Comparison of ENCODE assay signal across 23 cellular contexts in the genomic region with DNA sequence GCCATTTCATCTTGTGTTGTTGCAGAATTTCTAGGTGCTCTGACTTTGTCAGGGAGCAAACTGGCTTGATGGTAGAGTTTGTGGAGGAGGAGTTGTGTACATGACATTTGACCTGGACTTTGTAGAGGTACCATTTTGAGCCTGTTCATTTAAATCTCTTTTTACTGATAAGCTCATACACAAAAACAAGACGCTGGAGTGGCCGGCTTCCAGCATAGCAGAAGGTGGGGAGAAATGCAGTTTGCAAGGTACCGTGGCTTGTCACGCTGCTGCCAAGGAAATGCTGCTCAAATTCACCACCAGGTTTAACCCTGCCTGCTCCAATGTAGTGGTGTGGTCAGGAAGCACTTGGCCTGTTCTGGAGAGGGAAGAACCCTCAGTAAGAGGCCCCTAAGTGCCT. TPM values are rescaled to one million over a fixed set of nuclear protein-coding genes. Genes with fewer than 3 reads are reported as not detected.
A peak's percentile ranks its signal among the peaks of the same experiment; 100 is the strongest.
DNase-seq lines count a peak whose midpoint lies in the region; ATAC-seq, FAIRE-seq and TF ChIP-seq lines count a peak whose summit lies in the region.
"Had no signal": no experiment of that assay in that cellular context is flagged by ENCODE, and none has a peak within 500 bp of the region (broad histone marks: within the 10 kb centered on the region; RNA-seq: fewer than 3 reads in every experiment).

No MANE protein-coding gene starts in this region.

- H3K4me2 ChIP-seq in K562 (ENCODE audit: insufficient read depth, low read length) (no peak overlapping the region), GM23248 (ENCODE audit: unreplicated experiment) (no peak overlapping the region)

- H3K9ac ChIP-seq in K562 (ENCODE audit: insufficient read depth in 1 of 2, low read depth in 2 of 2, low read length in 2 of 2) (peak overlapping the region in 1 of 2 experiments; percentile 38; a peak in 1 of 4 replicates), GM23248 (no peak overlapping the region)

- no peaks in the 10 kb centered on the region for H3K9me3 ChIP-seq in CD4-positive, alpha-beta T cell (ENCODE audit: control insufficient read depth, low read length)
- H3K9me3 ChIP-seq in K562 (replicated peaks; ENCODE audit: control insufficient read depth, insufficient read depth, low read depth, low read length) (no peaks in the 10 kb centered on the region), right lobe of liver (no peaks in the 10 kb centered on the region), heart right ventricle (no peaks in the 10 kb centered on the region), GM23248 (ENCODE audit: low read depth) (no peaks in the 10 kb centered on the region), aorta (ENCODE audit: control insufficient read depth, low read length) (no peaks in the 10 kb centered on the region)
- H3K9me3 ChIP-seq: MG63, thoracic aorta had no signal

- no peaks in the 10 kb centered on the region for H3K9me1 ChIP-seq in K562 (ENCODE audit: control insufficient read depth, insufficient read depth, low read length)

- intact Hi-C loops in CD4-positive, alpha-beta T cell (cut with DNase I, micrococcal nuclease), result loop anchor here in 1 of 2 experiments (2.0 to 5.0 kb wide), 2 partner anchors 19 to 57 kb away; a partner anchor contains a TSS
- intact Hi-C loops in K562 (cut with micrococcal nuclease), result no loop called here
- intact Hi-C loops in right lobe of liver (cut with DNase I), result no loop called here
- intact Hi-C loops in heart right ventricle (cut with DNase I), result no loop called here
- intact Hi-C loops in aorta (cut with DNase I), result no loop called here

- TF ChIP-seq RAD21 in K562 (CRISPR knock-in tag; conservative IDR thresholded peaks at IDR 0.05 in 1 of 2, IDR thresholded peaks at IDR 0.05 in 1 of 2), result no peak

- no peaks in the 10 kb centered on the region for H3K27me3 ChIP-seq in CD4-positive, alpha-beta T cell (ENCODE audit: control insufficient read depth, insufficient read depth, low read length)
- H3K27me3 ChIP-seq in H7 (ENCODE audit: control insufficient read depth, insufficient read depth, low read length), result no peaks in the 10 kb centered on the region
- no peaks in the 10 kb centered on the region for H3K27me3 ChIP-seq in K562 (ENCODE audit: control insufficient read depth in 2 of 2, insufficient read depth in 2 of 2, low read length in 2 of 2)
- no peaks in the 10 kb centered on the region for H3K27me3 ChIP-seq in right lobe of liver
- peaks cover 0 to 3% (median 0%) of the 10 kb centered on the region in 7 donors for H3K27me3 ChIP-seq in heart right ventricle
- no peaks in the 10 kb centered on the region; the same call in 1 of the 2 replicates for H3K27me3 ChIP-seq in GM23248 (replicated peaks; ENCODE audit: insufficient read depth)
- peaks cover 0 to 1% of the 10 kb centered on the region in 2 donors for H3K27me3 ChIP-seq in aorta (ENCODE audit: control insufficient read depth in 1 of 2, insufficient read depth in 2 of 2, low read length in 1 of 2)
- H3K27me3 ChIP-seq: cardiac muscle cell, MG63 had no signal

- ATAC-seq in CD4-positive, alpha-beta T cell (ENCODE audit: poor library complexity), result no peak
- no peak for ATAC-seq in K562
- peak; percentile 33 to 54 (median 52) for ATAC-seq in right lobe of liver
- no peak for ATAC-seq in GM19452 (IDR thresholded peaks at IDR 0.05; ENCODE audit: unreplicated experiment)
- ATAC-seq in heart right ventricle, result no peak
- no peak for ATAC-seq in aorta (ENCODE audit: low FRiP score)

- no peak for TF ChIP-seq CTCF in CD4-positive, alpha-beta T cell (IDR thresholded peaks at IDR 0.05)
- TF ChIP-seq CTCF in K562 (IDR thresholded peaks at IDR 0.05 in 2 of 3, conservative IDR thresholded peaks at IDR 0.05 in 1 of 3; ENCODE audit: insufficient read depth in 2 of 3, low read depth in 1 of 3, low read length in 3 of 3), result no peak
- no peak for TF ChIP-seq CTCF in right lobe of liver (IDR thresholded peaks at IDR 0.05)
- TF ChIP-seq CTCF in heart right ventricle (IDR thresholded peaks at IDR 0.05), result no peak

- H3K79me2 ChIP-seq in K562 (ENCODE audit: control insufficient read depth, insufficient read depth, low read length) (no peaks in the 10 kb centered on the region), GM23248 (ENCODE audit: insufficient read depth) (no peaks in the 10 kb centered on the region)

- H3K9me3 Mint-ChIP-seq in CD4-positive, alpha-beta T cell, result no peaks in the 10 kb centered on the region
- H3K9me3 Mint-ChIP-seq: activated B cell treated with CpG ODN at 0.5 μM for 24 hours; activated CD4-positive, alpha-beta memory T cell treated with anti-CD3 and anti-CD28 coated beads, Interleukin-2, amount 10 ng/mL, durations not matched to agents 7 days and 5 days; IgD-negative memory B cell; mesothelial cell of epicardium had no signal

- no peaks in the 10 kb centered on the region for H4K20me1 ChIP-seq in K562 (replicated peaks; ENCODE audit: control insufficient read depth, insufficient read depth, low read length)
- no peaks in the 10 kb centered on the region for H4K20me1 ChIP-seq in GM23248 (ENCODE audit: insufficient read depth)

- peaks cover 2 to 15% of the 10 kb centered on the region in 2 experiments; a peak in 3 of 5 replicates for H3K4me1 ChIP-seq in K562 (replicated peaks in 1 of 2; ENCODE audit: control insufficient read depth in 2 of 2, insufficient read depth in 2 of 2, low read length in 2 of 2)
- H3K4me1 ChIP-seq in right lobe of liver, result peaks cover 0 to 63% (median 24%) of the 10 kb centered on the region in 4 donors
- peaks cover 0 to 3% (median 0%) of the 10 kb centered on the region in 9 donors for H3K4me1 ChIP-seq in heart right ventricle
- no peaks in the 10 kb centered on the region for H3K4me1 ChIP-seq in GM23248 (ENCODE audit: insufficient read depth)
- H3K4me1 ChIP-seq in aorta (ENCODE audit: control insufficient read depth in 1 of 2, insufficient read depth in 2 of 2, low read length in 2 of 2), result no peaks in the 10 kb centered on the region

- no peaks in the 10 kb centered on the region for H3F3A ChIP-seq in GM23248 (ENCODE audit: insufficient read depth)

- in situ Hi-C loops in K562 (cut with MboI), result no loop called here
- in situ Hi-C loops in GM23248 (cut with MboI), result no loop called here

- no peak overlapping the region for H3K27ac ChIP-seq in CD4-positive, alpha-beta T cell (ENCODE audit: low read depth, low read length)
- no peak overlapping the region for H3K27ac ChIP-seq in K562 (ENCODE audit: extremely low read depth, low read depth, low read length)
- peak overlapping the region in 2 of 3 donors; percentile 19 to 42 for H3K27ac ChIP-seq in right lobe of liver
- H3K27ac ChIP-seq in heart right ventricle, result no peak overlapping the region
- H3K27ac ChIP-seq in GM23248, result no peak overlapping the region
- H3K27ac ChIP-seq in aorta (ENCODE audit: low read depth in 1 of 2, low read length in 2 of 2), result no peak overlapping the region
- H3K27ac ChIP-seq: cardiac muscle cell, epithelial cell of prostate, SK-N-MC, thoracic aorta had no signal

- peak overlapping the region; percentile 40 for H3K4me3 Mint-ChIP-seq in CD4-positive, alpha-beta T cell
- H3K4me3 Mint-ChIP-seq: activated B cell treated with CpG ODN at 0.5 μM for 24 hours; activated CD4-positive, alpha-beta memory T cell treated with anti-CD3 and anti-CD28 coated beads, Interleukin-2, amount 10 ng/mL, durations not matched to agents 7 days and 5 days; IgD-negative memory B cell; mesothelial cell of epicardium had no signal

- H2AFZ ChIP-seq in K562 (ENCODE audit: low read depth, low read length) (no peak overlapping the region), GM23248 (no peak overlapping the region)

- no peaks in the 10 kb centered on the region for H3K27me3 Mint-ChIP-seq in CD4-positive, alpha-beta T cell
- H3K27me3 Mint-ChIP-seq: activated CD4-positive, alpha-beta memory T cell treated with anti-CD3 and anti-CD28 coated beads, Interleukin-2, amount 10 ng/mL, durations not matched to agents 7 days and 5 days; progenitor cell of endocrine pancreas had no signal

- peaks cover 54% of the 10 kb centered on the region for H3K4me1 Mint-ChIP-seq in CD4-positive, alpha-beta T cell (ENCODE audit: low read depth)

- FAIRE-seq in K562 (lab: Jason Lieb, UNC), result no peak

- H3K36me3 ChIP-seq in H7 (replicated peaks; ENCODE audit: control insufficient read depth, insufficient read depth, low read length) (no peaks in the 10 kb centered on the region), K562 (ENCODE audit: control insufficient read depth, insufficient read depth, low read length) (no peaks in the 10 kb centered on the region), right lobe of liver (no peaks in the 10 kb centered on the region), heart right ventricle (no peaks in the 10 kb centered on the region), GM23248 (ENCODE audit: low read depth) (no peaks in the 10 kb centered on the region), aorta (ENCODE audit: control insufficient read depth in 1 of 2, insufficient read depth in 2 of 2, low read length in 1 of 2) (no peaks in the 10 kb centered on the region)
- H3K36me3 ChIP-seq: cardiac muscle cell, MG63, thoracic aorta had no signal

- DNase-seq in CD4-positive, alpha-beta T cell, result no peak
- DNase-seq in H7, result peak; percentile 33
- no peak for DNase-seq in K562 (ENCODE audit: extremely low read depth in 1 of 4, low spot score in 3 of 4)
- peak in 1 of 3 donors; percentile 56 for DNase-seq in right lobe of liver
- DNase-seq in heart right ventricle, result no peak
- no peak for DNase-seq in GM23248
- DNase-seq in aorta, result no peak
- DNase-seq: activated B cell treated with CpG ODN at 0.5 μM for 24 hours; activated CD4-positive, alpha-beta memory T cell treated with anti-CD3 and anti-CD28 coated beads, Interleukin-2, amount 10 ng/mL, durations not matched to agents 7 days and 5 days; amygdala; head of caudate nucleus; MG63; NCI-H1417 treated with DMSO at 0.1 percent for 48 hours; RPMI8226 had no signal

- TF ChIP-seq EP300 in K562 (IDR thresholded peaks at IDR 0.05; ENCODE audit: low read length), result no peak

- peak overlapping the region; percentile 19 for H3K27ac Mint-ChIP-seq in CD4-positive, alpha-beta T cell
- H3K27ac Mint-ChIP-seq: activated B cell treated with CpG ODN at 0.5 μM for 24 hours; activated CD4-positive, alpha-beta memory T cell treated with anti-CD3 and anti-CD28 coated beads, Interleukin-2, amount 10 ng/mL, durations not matched to agents 7 days and 5 days; mesothelial cell of epicardium; progenitor cell of endocrine pancreas had no signal

- no peaks in the 10 kb centered on the region for H3K9me2 ChIP-seq in GM23248 (ENCODE audit: insufficient read depth)

- TF ChIP-seq POLR2A in K562 (conservative IDR thresholded peaks at IDR 0.05), result no peak
- no peak for TF ChIP-seq POLR2A in right lobe of liver (IDR thresholded peaks at IDR 0.05)

- no TSS peak for BruUV-seq in K562 (replicated peaks; lab: Mats Ljungman, UMichigan)

- POLR2A ChIA-PET in CD4-positive, alpha-beta T cell (lab: Charles Lee), result interaction anchor here (1.0 to 2.4 kb wide), 4 partner anchors 18 to 163 kb away, joined by 3 to 21 read pairs (median 5); a partner anchor contains a TSS
- POLR2A ChIA-PET in K562 (lab: Yijun Ruan, JAX), result interaction anchor here (0.6 to 0.9 kb wide), 3 partner anchors 13 to 69 kb away, joined by 3 read pairs; no protein-coding TSS in a partner anchor

- CTCF ChIA-PET in CD4-positive, alpha-beta T cell (lab: Charles Lee), result interaction anchor here (0.7 kb wide), 1 partner anchor 19 kb away, joined by 3 read pairs; a partner anchor contains a TSS
- CTCF ChIA-PET in K562 (lab: Yijun Ruan, JAX; ENCODE audit: low intra/inter-chr PET ratio), result no interaction called here

- H3K4me3 ChIP-seq in H7 (ENCODE audit: insufficient read depth, low read depth, low read length), result no peak overlapping the region
- no peak overlapping the region for H3K4me3 ChIP-seq in K562
- no peak overlapping the region for H3K4me3 ChIP-seq in right lobe of liver
- no peak overlapping the region for H3K4me3 ChIP-seq in heart right ventricle
- no peak overlapping the region for H3K4me3 ChIP-seq in GM23248
- H3K4me3 ChIP-seq in aorta (ENCODE audit: low read length in 2 of 2), result no peak overlapping the region
- H3K4me3 ChIP-seq: cardiac muscle cell, dorsolateral prefrontal cortex, MG63, SK-N-MC, thoracic aorta had no signal

- H3K36me3 Mint-ChIP-seq in CD4-positive, alpha-beta T cell (ENCODE audit: low read depth), result no peaks in the 10 kb centered on the region
- H3K36me3 Mint-ChIP-seq: IgD-negative memory B cell, mesothelial cell of epicardium had no signal

- WGBS in K562 (ENCODE audit: insufficient coverage, low coverage, missing lambda C conversion rate), result 15% methylated on average over 3 of the region's 4 CpGs
- WGBS in right lobe of liver (ENCODE audit: insufficient coverage, low coverage, low lambda C conversion rate, missing lambda C conversion rate), result 27% methylated on average over 4 of the region's 4 CpGs
- WGBS in heart right ventricle, 2 donors, result 36 to 39% methylated on average over 4 of the region's 4 CpGs
- 50 to 63% methylated on average over 4 of the region's 4 CpGs for WGBS in GM23248 (ENCODE audit: low coverage in 1 of 2, low lambda C conversion rate in 2 of 2, missing lambda C conversion rate in 2 of 2), 2 experiments
- WGBS in aorta, 2 donors, result 51 to 53% methylated on average over 4 of the region's 4 CpGs

RNA-seq across cellular contexts. Expression of a gene that starts 18.9 kb away (rescaled TPM):
- 10 to 100 TPM; 58.8 TPM for total RNA-seq in CD4-positive, alpha-beta T cell
- 36.8 and 80.7 TPM in 2 replicates for total RNA-seq in H7 (2014; rRNA removed; shearing (Covaris generic))
- 17.5 and 60.7 TPM in 2 replicates for total RNA-seq in K562 (2011; cell fraction: chromatin; rRNA removed; ENCODE audit: low replicate concordance)
- total RNA-seq in K562 (2011; cell fraction: nucleolus; rRNA removed), result 8.0 and 11.2 TPM in 2 replicates
- 14.3 and 24.7 TPM in 2 replicates for total RNA-seq in K562 (2011; cell fraction: nucleoplasm; rRNA removed)
- total RNA-seq in K562 (2014; rRNA removed) (13.6 and 15.6 TPM in 2 replicates), K562 (2014; rRNA removed; fragmentation: Illumina TruSeq; extraction: Trizol) (19.6 and 20.4 TPM in 2 replicates), K562 (2015; rRNA removed; fragmentation: Illumina TruSeq; extraction: Trizol) (19.4 and 20.6 TPM in 2 replicates), K562 (2021) (15.0 and 17.4 TPM in 2 replicates), right lobe of liver (100 to 1,000 TPM in 5 of 6 experiments, 10 to 100 TPM in 1; 96.4 to 152 (median 123) TPM), heart right ventricle (10 to 100 TPM in 1 of 10 donors, 1 to 10 TPM in 9; 2.6 to 22.3 (median 5.3) TPM), aorta (10 to 100 TPM; 13.7 to 27.0 TPM)
- polyA plus RNA-seq in K562 (2011; rRNA removed) (16.5 and 20.0 TPM in 2 replicates), K562 (2014; fragmentation: Illumina TruSeq; extraction: Trizol) (16.0 and 23.2 TPM in 2 replicates), K562 (2014; fragmentation: Nextera tagmentation; extraction: Ambion mirVana) (1 to 10 TPM; 8.7 to 8.8 TPM), K562 (2014; rRNA removed) (9.8 and 13.5 TPM in 2 replicates), heart right ventricle (1 to 10 TPM; 2.5 to 3.1 TPM), GM23248 (2016; fragmentation: Nextera tagmentation; extraction: Ambion mirVana) (0.11 TPM in 1 of 2 replicates, not detected in the other), aorta (10 to 100 TPM in 1 of 2 donors, 1 to 10 TPM in 1; 2.6 to 40.2 TPM)
- polyA plus RNA-seq in K562 (2011; cell fraction: cytosol; rRNA removed), result 5.8 and 9.8 TPM in 2 replicates
- polyA plus RNA-seq in K562 (2011; cell fraction: nucleus; rRNA removed), result 10.4 and 16.0 TPM in 2 replicates
- 15.0 and 19.7 TPM in 2 replicates for polyA plus RNA-seq in K562 (2012)
- polyA minus RNA-seq in K562 (2011; rRNA and poly(A)+ RNA removed), result 34.7 and 48.2 TPM in 2 replicates
- 18.4 and 29.9 TPM in 2 replicates for polyA minus RNA-seq in K562 (2011; cell fraction: cytosol; rRNA and poly(A)+ RNA removed)
- polyA minus RNA-seq in K562 (2011; cell fraction: nucleus; rRNA and poly(A)+ RNA removed), result 12.9 and 26.5 TPM in 2 replicates
- total RNA-seq in GM23248 (2014; rRNA removed; shearing (Covaris generic)), result not detected in 2 replicates

Comparison
In these comparisons a context has a peak if more than half of its experiments do, and no peak if none do; other contexts are left out.
1. ATAC-seq: peak in right lobe of liver (4 of 4); none in CD4-positive, alpha-beta T cell (single experiment), K562 (single experiment), GM19452 (single experiment), heart right ventricle (0 of 8) and aorta (single experiment).
2. H3K27ac ChIP-seq: peak in right lobe of liver (2 of 3); none in CD4-positive, alpha-beta T cell (single experiment), K562 (single experiment), heart right ventricle (0 of 10), GM23248 (single experiment) and aorta (0 of 2).